1 cellular context compared by ENCODE assay signal in the genomic region with DNA sequence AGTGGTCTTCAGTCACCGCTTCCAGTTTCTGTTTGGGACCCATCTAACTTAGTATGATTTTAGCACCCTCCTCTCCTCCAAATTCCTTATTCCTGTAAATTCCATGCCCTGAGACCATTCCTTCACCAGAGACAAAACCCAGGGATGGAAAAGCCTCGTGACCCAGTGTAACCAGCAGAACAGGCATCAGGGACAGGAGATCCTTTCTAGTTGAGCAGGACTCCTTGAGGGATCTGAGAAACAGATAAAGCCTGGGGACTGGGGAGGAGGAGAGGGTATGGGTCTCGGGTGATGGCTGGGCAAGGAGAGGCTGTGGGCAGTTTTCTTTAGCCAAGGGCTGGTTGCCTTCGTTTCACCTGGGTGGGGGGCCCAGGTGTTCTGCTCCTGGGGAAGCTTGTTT.
TF ChIP-seq lines count a peak whose summit lies in the region.

No MANE protein-coding gene starts in this region.

TF ChIP-seq in GM23338, 12 proteins besides CTCF, POLR2A, EP300 and RAD21 (continued from another document):
- no peak for TF ChIP-seq REST (IDR thresholded peaks at IDR 0.05; ENCODE audit: unreplicated experiment)
